In the genomic region with DNA sequence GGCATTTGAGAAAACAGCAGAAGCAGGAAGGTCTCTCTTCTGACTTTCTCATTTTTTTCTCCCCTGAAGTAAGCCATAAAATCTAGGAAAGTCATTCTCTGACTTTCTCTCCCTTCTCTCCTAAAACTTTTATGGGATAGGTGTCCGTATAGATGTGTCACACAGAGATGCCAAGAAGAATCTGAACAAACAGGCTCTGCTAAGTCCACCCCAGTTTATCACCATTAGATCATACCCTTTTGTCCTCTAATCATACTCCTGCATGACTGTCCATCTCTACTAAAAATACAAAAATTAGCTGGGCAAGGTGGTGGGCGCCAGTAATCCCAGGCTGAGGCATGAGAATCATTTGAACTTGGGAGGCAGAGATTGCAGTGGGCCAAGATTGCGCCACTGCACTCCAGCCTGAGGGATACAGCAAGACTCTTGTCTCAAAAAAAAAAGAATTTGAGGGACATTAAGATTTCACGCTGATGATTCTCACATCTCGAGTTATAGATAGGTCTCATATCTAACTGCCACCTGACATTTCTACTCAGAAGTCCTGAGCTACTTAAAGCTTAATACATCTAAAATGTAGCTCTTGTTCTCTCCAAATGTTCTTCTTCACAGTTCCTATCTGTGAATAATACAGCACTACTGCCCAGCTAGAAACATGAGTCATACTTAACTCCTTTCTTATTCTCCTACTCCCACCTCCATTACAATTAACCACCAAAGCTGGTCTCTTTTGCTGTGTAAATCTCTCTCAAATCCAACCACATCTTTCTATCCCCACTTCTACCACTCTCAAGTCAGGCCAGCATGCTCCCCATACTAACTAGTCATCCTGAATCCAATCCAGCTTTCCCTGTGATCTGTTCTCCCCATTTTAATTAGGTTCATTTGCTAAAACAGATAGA, we compare ENCODE assay signal across 8 cellular contexts. TPM values are rescaled to one million over a fixed set of nuclear protein-coding genes. Genes with fewer than 3 reads are reported as not detected.
A peak's percentile ranks its signal among the peaks of the same experiment; 100 is the strongest.
DNase-seq lines count a peak whose midpoint lies in the region; ATAC-seq and TF ChIP-seq lines count a peak whose summit lies in the region.

No MANE protein-coding gene starts in this region.

- WGBS in GM23248 (ENCODE audit: low coverage in 1 of 2, low lambda C conversion rate in 2 of 2, missing lambda C conversion rate in 2 of 2), 2 experiments, result 81 to 90% methylated on average over 5 of the region's 5 CpGs

- H3K79me2 ChIP-seq in GM23248 (ENCODE audit: insufficient read depth) (peaks cover 90% of the 10 kb centered on the region), neural progenitor cell (ENCODE audit: low read depth) (peaks cover 100% of the 10 kb centered on the region)

- H3K4me1 Mint-ChIP-seq in neural progenitor cell, result peaks cover 7% of the 10 kb centered on the region

- H3K4me3 Mint-ChIP-seq in neural progenitor cell, result no peak overlapping the region

- H3F3A ChIP-seq in GM23248 (ENCODE audit: insufficient read depth), result peaks cover 50% of the 10 kb centered on the region
- peaks cover 4% of the 10 kb centered on the region for H3F3A ChIP-seq in neural progenitor cell (ENCODE audit: low read depth)

- no peak for ATAC-seq in HG02642 (IDR thresholded peaks at IDR 0.05; ENCODE audit: poor library complexity, unreplicated experiment)

- H3K27me3 ChIP-seq in GM23248 (replicated peaks; ENCODE audit: insufficient read depth), result no peaks in the 10 kb centered on the region
- no peaks in the 10 kb centered on the region for H3K27me3 ChIP-seq in neural progenitor cell

- in situ Hi-C loops in GM23248 (cut with MboI), result no loop called here

- H3K4me2 ChIP-seq in GM23248 (ENCODE audit: unreplicated experiment), result peak overlapping the region; percentile 4
- no peak overlapping the region for H3K4me2 ChIP-seq in neural progenitor cell

- 0 out of 2 replicates have a peak, but pooled peaks cover 9% of the 10 kb centered on the region for H3K36me3 ChIP-seq in GM23248 (ENCODE audit: low read depth)
- no peaks in the 10 kb centered on the region for H3K36me3 ChIP-seq in neural progenitor cell

- H2AFZ ChIP-seq in GM23248 (no peak overlapping the region), neural progenitor cell (replicated peaks) (no peak overlapping the region)

- no peak for TF ChIP-seq CTCF in epithelial cell of proximal tubule (conservative IDR thresholded peaks at IDR 0.05; ENCODE audit: low read depth, low read length)
- TF ChIP-seq CTCF in neural progenitor cell (IDR thresholded peaks at IDR 0.05), result no peak
- no peak for TF ChIP-seq CTCF in GM10266 (IDR thresholded peaks at IDR 0.05; ENCODE audit: control insufficient read depth, insufficient read depth, low read depth, missing control alignments)

- DNase-seq in GM23248, result peak; percentile 70
- peak; percentile 84 for DNase-seq in NCI-H226
- DNase-seq in epithelial cell of proximal tubule (ENCODE audit: low read depth), result peak; percentile 36
- DNase-seq in neural progenitor cell (ENCODE audit: low spot score), result no peak
- DNase-seq in activated gamma-delta T cell (lab: John Stamatoyannopoulos, UW), result no peak
- DNase-seq in GM10266 (ENCODE audit: extremely low spot score), result no peak
- no peak for DNase-seq in D341Med (ENCODE audit: low spot score)

- no peak overlapping the region for H3K9ac ChIP-seq in GM23248
- no peak overlapping the region for H3K9ac ChIP-seq in neural progenitor cell

- H3K4me1 ChIP-seq in GM23248 (ENCODE audit: insufficient read depth) (peaks cover 17% of the 10 kb centered on the region), neural progenitor cell (no peaks in the 10 kb centered on the region)

- no peaks in the 10 kb centered on the region for H3K9me3 ChIP-seq in GM23248 (ENCODE audit: low read depth)
- H3K9me3 ChIP-seq in neural progenitor cell (ENCODE audit: low read depth), result no peaks in the 10 kb centered on the region

- H4K20me1 ChIP-seq in GM23248 (ENCODE audit: insufficient read depth) (peaks cover 10% of the 10 kb centered on the region; the same call in 1 of the 2 replicates), neural progenitor cell (ENCODE audit: low read depth) (peaks cover 9% of the 10 kb centered on the region)

- H3K36me3 Mint-ChIP-seq in neural progenitor cell, result peaks cover 46% of the 10 kb centered on the region

- peak overlapping the region; percentile 27 for H3K27ac Mint-ChIP-seq in neural progenitor cell

- H3K27me3 Mint-ChIP-seq in neural progenitor cell (ENCODE audit: insufficient read depth, low read depth), result no peaks in the 10 kb centered on the region

- H3K9me3 Mint-ChIP-seq in neural progenitor cell, result peaks cover 16% of the 10 kb centered on the region

- H3K27ac ChIP-seq in GM23248 (peak overlapping the region; percentile 32), neural progenitor cell (no peak overlapping the region)

- H3K9me2 ChIP-seq in GM23248 (ENCODE audit: insufficient read depth), result no peaks in the 10 kb centered on the region

- H3K4me3 ChIP-seq in GM23248 (no peak overlapping the region), epithelial cell of proximal tubule (ENCODE audit: low read depth, low read length) (no peak overlapping the region), neural progenitor cell (no peak overlapping the region)

RNA-seq across cellular contexts. Expression of a gene that starts 47.7 kb away (rescaled TPM):
- total RNA-seq in GM23248 (2014; rRNA removed; shearing (Covaris generic)), result 35.9 and 36.9 TPM in 2 replicates
- 34.1 and 34.5 TPM in 2 replicates for polyA plus RNA-seq in GM23248 (2016; fragmentation: Nextera tagmentation; extraction: Ambion mirVana)
- total RNA-seq in epithelial cell of proximal tubule (26.2 and 26.3 TPM in 2 replicates), neural progenitor cell (ENCODE audit: low replicate concordance) (98.1 and 177 TPM in 2 replicates)

Comparison
In these comparisons a context has a peak if more than half of its experiments do, and no peak if none do; other contexts are left out.
1. DNase-seq: peak in GM23248 (single experiment), NCI-H226 (single experiment) and epithelial cell of proximal tubule (single experiment); none in neural progenitor cell (single experiment), activated gamma-delta T cell (single experiment), GM10266 (single experiment) and D341Med (single experiment).